31 cellular contexts compared by ENCODE assay signal in genomic region chr6:117253785-117254184, GRCh38. TPM values are rescaled to one million over a fixed set of nuclear protein-coding genes. Genes with fewer than 3 reads are reported as not detected.
A peak's percentile ranks its signal among the peaks of the same experiment; 100 is the strongest.
DNase-seq lines count a peak whose midpoint lies in the region; ATAC-seq, FAIRE-seq and TF ChIP-seq lines count a peak whose summit lies in the region.
"Had no signal": no experiment of that assay in that cellular context is flagged by ENCODE, and none has a peak within 500 bp of the region (broad histone marks: within the 10 kb centered on the region; RNA-seq: fewer than 3 reads in every experiment).

No MANE protein-coding gene starts in this region.

- no peak overlapping the region for H3K27ac ChIP-seq in HepG2 (ENCODE audit: extremely low read length, insufficient read depth, low read length)
- no peak overlapping the region for H3K27ac ChIP-seq in right lobe of liver
- H3K27ac ChIP-seq in astrocyte (ENCODE audit: low read depth, low read length) = no peak overlapping the region
- no peak overlapping the region for H3K27ac ChIP-seq in esophagus muscularis mucosa (replicated peaks in 1 of 4)
- H3K27ac ChIP-seq: 22Rv1, BLaER1 had no signal

- no peaks in the 10 kb centered on the region for H3K4me1 Mint-ChIP-seq in astrocyte (ENCODE audit: low read depth, unreplicated experiment)
- no peaks in the 10 kb centered on the region for H3K4me1 Mint-ChIP-seq in progenitor cell of endocrine pancreas (ENCODE audit: low read depth)
- H3K4me1 Mint-ChIP-seq: CD14-positive monocyte; CD4-positive, alpha-beta memory T cell; CD4-positive, CD25-positive, alpha-beta regulatory T cell; CD8-positive, alpha-beta memory T cell had no signal

- H3K9ac ChIP-seq in HepG2 (ENCODE audit: insufficient read depth, low read depth, low read length) = no peak overlapping the region
- no peak overlapping the region for H3K9ac ChIP-seq in astrocyte (ENCODE audit: low read length)
- H3K9ac ChIP-seq: BLaER1 had no signal

- no peak for TF ChIP-seq CTCF in HepG2 (CRISPR knock-in tag; IDR thresholded peaks at IDR 0.05)
- TF ChIP-seq CTCF in right lobe of liver (IDR thresholded peaks at IDR 0.05) = no peak
- no peak for TF ChIP-seq CTCF in astrocyte (IDR thresholded peaks at IDR 0.05; ENCODE audit: insufficient read depth, low read depth, low read length)
- TF ChIP-seq CTCF in progenitor cell of endocrine pancreas (IDR thresholded peaks at IDR 0.05; ENCODE audit: unreplicated experiment) = no peak
- TF ChIP-seq CTCF in esophagus muscularis mucosa (IDR thresholded peaks at IDR 0.05) = no peak

- H3K36me3 Mint-ChIP-seq in astrocyte (ENCODE audit: low read depth, unreplicated experiment) (no peaks in the 10 kb centered on the region), progenitor cell of endocrine pancreas (ENCODE audit: insufficient read depth) (no peaks in the 10 kb centered on the region)
- H3K36me3 Mint-ChIP-seq: CD14-positive monocyte; CD4-positive, alpha-beta memory T cell; CD4-positive, CD25-positive, alpha-beta regulatory T cell; CD8-positive, alpha-beta memory T cell had no signal

- H3K36me3 ChIP-seq in HepG2 (replicated peaks in 1 of 2; ENCODE audit: control insufficient read depth in 1 of 2, insufficient read depth in 2 of 2, low read length in 2 of 2) (no peaks in the 10 kb centered on the region), right lobe of liver (no peaks in the 10 kb centered on the region), astrocyte (ENCODE audit: insufficient read depth, low read length) (no peaks in the 10 kb centered on the region), esophagus muscularis mucosa (no peaks in the 10 kb centered on the region)
- H3K36me3 ChIP-seq: BE2C, BLaER1 had no signal

- DNase-seq in HepG2 (ENCODE audit: low spot score) = no peak
- no peak for DNase-seq in right lobe of liver
- no peak for DNase-seq in astrocyte (ENCODE audit: low read depth)
- no peak for DNase-seq in progenitor cell of endocrine pancreas (ENCODE audit: low spot score, unreplicated experiment)
- no peak for DNase-seq in esophagus muscularis mucosa (ENCODE audit: extremely low spot score)
- no peak for DNase-seq in activated CD8-positive, alpha-beta memory T cell treated with anti-CD3 and anti-CD28 coated beads, Interleukin-2, amount 50 U/mL, for 4 hours
- DNase-seq: ACHN; BE2C; C1 segment of cervical spinal cord; CD4-positive, alpha-beta memory T cell; CD4-positive, CD25-positive, alpha-beta regulatory T cell; CD8-positive, alpha-beta memory T cell; COR-L47; DMS 273 treated with DMSO at 0.1 percent for 48 hours; DMS153; DMS53; DMS79; DND-41; EL; GDM1 had no signal

- no peaks in the 10 kb centered on the region for H3K27me3 ChIP-seq in HepG2 (ENCODE audit: control insufficient read depth in 1 of 2, insufficient read depth in 2 of 2, low read length in 2 of 2)
- no peaks in the 10 kb centered on the region for H3K27me3 ChIP-seq in right lobe of liver
- H3K27me3 ChIP-seq in astrocyte (ENCODE audit: insufficient read depth, low read length) = no peaks in the 10 kb centered on the region
- no peaks in the 10 kb centered on the region for H3K27me3 ChIP-seq in esophagus muscularis mucosa
- H3K27me3 ChIP-seq: BLaER1 had no signal

- H3K4me1 ChIP-seq in HepG2 (ENCODE audit: insufficient read depth, low read length) (no peaks in the 10 kb centered on the region), right lobe of liver (no peaks in the 10 kb centered on the region), astrocyte (ENCODE audit: insufficient read depth, low read length) (no peaks in the 10 kb centered on the region), esophagus muscularis mucosa (no peaks in the 10 kb centered on the region)
- H3K4me1 ChIP-seq: BE2C, BLaER1 had no signal

- no peaks in the 10 kb centered on the region for H3K27me3 Mint-ChIP-seq in astrocyte (ENCODE audit: low read depth, unreplicated experiment)
- H3K27me3 Mint-ChIP-seq in progenitor cell of endocrine pancreas = no peaks in the 10 kb centered on the region

- FAIRE-seq in HepG2 (lab: Jason Lieb, UNC) = no peak
- no peak for FAIRE-seq in astrocyte (lab: Jason Lieb, UNC)
- FAIRE-seq: GM12878, GM12892, GM18507 had no signal

- in situ Hi-C loops in HepG2 (cut with HindIII; ENCODE audit: extremely low pct_ligation_motif_present, low pct_unique_long_range_greater_than_20kb) = no loop called here

- no TSS peak for BruUV-seq in HepG2 (replicated peaks; lab: Mats Ljungman, UMichigan)

- H3K9me3 Mint-ChIP-seq in astrocyte (ENCODE audit: unreplicated experiment) (peaks cover 2% of the 10 kb centered on the region), progenitor cell of endocrine pancreas (ENCODE audit: low read depth) (no peaks in the 10 kb centered on the region)

- ATAC-seq in HepG2 = no peak
- no peak for ATAC-seq in right lobe of liver
- ATAC-seq: GM12878 had no signal

- peak overlapping the region; percentile 80 for H3K27ac Mint-ChIP-seq in astrocyte (ENCODE audit: unreplicated experiment)
- peak overlapping the region; percentile 50 for H3K27ac Mint-ChIP-seq in progenitor cell of endocrine pancreas
- H3K27ac Mint-ChIP-seq: CD14-positive monocyte; CD4-positive, alpha-beta memory T cell; CD8-positive, alpha-beta memory T cell had no signal

- H2AFZ ChIP-seq in HepG2 (ENCODE audit: low read length) = no peak overlapping the region
- H2AFZ ChIP-seq in astrocyte (ENCODE audit: low read depth, low read length) = no peak overlapping the region

- no peaks in the 10 kb centered on the region for H4K20me1 ChIP-seq in HepG2 (ENCODE audit: insufficient read depth, low read length)
- no peaks in the 10 kb centered on the region for H4K20me1 ChIP-seq in astrocyte (ENCODE audit: insufficient read depth, low read length)
- H4K20me1 ChIP-seq: BLaER1 had no signal

- H3K4me2 ChIP-seq in HepG2 (ENCODE audit: low read depth, low read length) (no peak overlapping the region), astrocyte (ENCODE audit: low read length) (no peak overlapping the region)
- H3K4me2 ChIP-seq: BLaER1 had no signal

- no peak overlapping the region for H3K4me3 Mint-ChIP-seq in astrocyte (ENCODE audit: unreplicated experiment)
- no peak overlapping the region for H3K4me3 Mint-ChIP-seq in progenitor cell of endocrine pancreas (ENCODE audit: low read depth)
- H3K4me3 Mint-ChIP-seq: CD14-positive monocyte; CD4-positive, alpha-beta memory T cell; CD4-positive, CD25-positive, alpha-beta regulatory T cell; CD8-positive, alpha-beta memory T cell had no signal

- H3K4me3 ChIP-seq in HepG2 (replicated peaks in 1 of 3; ENCODE audit: insufficient read depth in 1 of 3, low read depth in 2 of 3, low read length in 3 of 3) = no peak overlapping the region
- H3K4me3 ChIP-seq in right lobe of liver = no peak overlapping the region
- H3K4me3 ChIP-seq in astrocyte (ENCODE audit: insufficient read depth, low read depth, low read length) = no peak overlapping the region
- no peak overlapping the region for H3K4me3 ChIP-seq in esophagus muscularis mucosa
- H3K4me3 ChIP-seq: BLaER1, GM12878 had no signal

- no peak for TF ChIP-seq RAD21 in HepG2 (CRISPR knock-in tag; IDR thresholded peaks at IDR 0.05)

- no peak for TF ChIP-seq EP300 in HepG2 (IDR thresholded peaks at IDR 0.05; ENCODE audit: low read depth in 2 of 2, low read length in 2 of 2)
- no peak for TF ChIP-seq EP300 in HepG2 (CRISPR knock-in tag; IDR thresholded peaks at IDR 0.05; ENCODE audit: borderline replicate concordance)
- no peak for TF ChIP-seq EP300 in esophagus muscularis mucosa (IDR thresholded peaks at IDR 0.05)

- POLR2A ChIA-PET in HepG2 (lab: Yijun Ruan, JAX) = no interaction called here

- H3K79me2 ChIP-seq in HepG2 (ENCODE audit: insufficient read depth, low read length) (no peaks in the 10 kb centered on the region), astrocyte (ENCODE audit: insufficient read depth, low read length) (no peaks in the 10 kb centered on the region)

- TF ChIP-seq POLR2A in HepG2 (IDR thresholded peaks at IDR 0.05; ENCODE audit: insufficient read depth in 1 of 2, low read depth in 2 of 2, low read length in 2 of 2) (no peak), right lobe of liver (IDR thresholded peaks at IDR 0.05) (no peak), esophagus muscularis mucosa (IDR thresholded peaks at IDR 0.05; ENCODE audit: low read depth) (no peak)

- H3K9me3 ChIP-seq in HepG2 (ENCODE audit: low read length) = no peaks in the 10 kb centered on the region
- no peaks in the 10 kb centered on the region for H3K9me3 ChIP-seq in right lobe of liver
- H3K9me3 ChIP-seq in astrocyte (ENCODE audit: insufficient read depth, low read depth, low read length) = no peaks in the 10 kb centered on the region
- no peaks in the 10 kb centered on the region for H3K9me3 ChIP-seq in esophagus muscularis mucosa
- H3K9me3 ChIP-seq: BE2C, BLaER1 had no signal

- intact Hi-C loops in HepG2 (cut with micrococcal nuclease; ENCODE audit: unreplicated experiment) (no loop called here), right lobe of liver (cut with DNase I) (no loop called here), esophagus muscularis mucosa (cut with DNase I) (no loop called here)

- WGBS in HepG2 (ENCODE audit: low lambda C conversion rate) = 1% methylated on average over 2 of the region's 2 CpGs
- WGBS in right lobe of liver (ENCODE audit: insufficient coverage, low coverage, low lambda C conversion rate, missing lambda C conversion rate) = 47% methylated on average over 2 of the region's 2 CpGs
- WGBS in esophagus muscularis mucosa = 72% methylated on average over 2 of the region's 2 CpGs

- CTCF ChIA-PET in HepG2 (lab: Yijun Ruan, JAX; ENCODE audit: low intra/inter-chr PET ratio, low total read pairs) = no interaction called here

RNA-seq across cellular contexts. Expression of gene VGLL2, which starts 11.6 kb away (rescaled TPM):
- not detected in 2 replicates for total RNA-seq in HepG2 (2016; rRNA removed; fragmentation: Illumina TruSeq; extraction: Trizol)
- not detected in 2 replicates for total RNA-seq in HepG2 (2016; cell fraction: cytosol; rRNA removed; fragmentation: Illumina TruSeq; extraction: Trizol; ENCODE audit: low read depth)
- not detected in 2 replicates for total RNA-seq in HepG2 (2016; cell fraction: insoluble cytoplasmic fraction; rRNA removed; fragmentation: Illumina TruSeq; extraction: Trizol)
- total RNA-seq in HepG2 (2016; cell fraction: membrane; rRNA removed; fragmentation: Illumina TruSeq; extraction: Trizol) = not detected in 2 replicates
- total RNA-seq in HepG2 (2016; cell fraction: nucleus; rRNA removed; fragmentation: Illumina TruSeq; extraction: Trizol) = not detected in 2 replicates
- not detected in 2 replicates for polyA plus RNA-seq in HepG2 (2011; rRNA removed)
- not detected in 2 replicates for polyA plus RNA-seq in HepG2 (2011; cell fraction: cytosol; rRNA removed)
- polyA plus RNA-seq in HepG2 (2011; cell fraction: nucleus; rRNA removed) = not detected in 2 replicates
- polyA plus RNA-seq in HepG2 (2012) = not detected in 2 replicates
- polyA plus RNA-seq in HepG2 (2016; cell fraction: cytosol; fragmentation: Illumina TruSeq; extraction: Trizol; ENCODE audit: low read depth) = not detected in 2 replicates
- not detected in 2 replicates for polyA plus RNA-seq in HepG2 (2016; cell fraction: insoluble cytoplasmic fraction; fragmentation: Illumina TruSeq; extraction: Trizol; ENCODE audit: low read depth)
- not detected in 2 replicates for polyA plus RNA-seq in HepG2 (2016; cell fraction: membrane; fragmentation: Illumina TruSeq; extraction: Trizol; ENCODE audit: low read depth)
- polyA plus RNA-seq in HepG2 (2016; cell fraction: nucleus; fragmentation: Illumina TruSeq; extraction: Trizol; ENCODE audit: insufficient read depth, low read depth) = not detected in 2 replicates
- not detected in 2 replicates for polyA minus RNA-seq in HepG2 (2011; rRNA and poly(A)+ RNA removed; ENCODE audit: low replicate concordance)
- polyA minus RNA-seq in HepG2 (2011; cell fraction: cytosol; rRNA and poly(A)+ RNA removed) = not detected in 2 replicates
- not detected in 2 replicates for polyA minus RNA-seq in HepG2 (2011; cell fraction: nucleus; rRNA and poly(A)+ RNA removed)
- total RNA-seq in right lobe of liver = not detected
- total RNA-seq in astrocyte = 1.2 and 1.7 TPM in 2 replicates
- 0.49 TPM in 1 of 2 replicates, not detected in the other for total RNA-seq in progenitor cell of endocrine pancreas
- not detected for total RNA-seq in esophagus muscularis mucosa
- total RNA-seq: A172; A673; CD4-positive, alpha-beta memory T cell; CD4-positive, CD25-positive, alpha-beta regulatory T cell; CD8-positive, alpha-beta memory T cell; Daoy; G401; GM12878 had no signal
- polyA plus RNA-seq: AG04450; CD14-positive monocyte; CD4-positive, alpha-beta memory T cell; CD4-positive, CD25-positive, alpha-beta regulatory T cell; CD8-positive, alpha-beta memory T cell; GM12878 had no signal
